2 cellular contexts compared by ENCODE assay signal in the genomic region with DNA sequence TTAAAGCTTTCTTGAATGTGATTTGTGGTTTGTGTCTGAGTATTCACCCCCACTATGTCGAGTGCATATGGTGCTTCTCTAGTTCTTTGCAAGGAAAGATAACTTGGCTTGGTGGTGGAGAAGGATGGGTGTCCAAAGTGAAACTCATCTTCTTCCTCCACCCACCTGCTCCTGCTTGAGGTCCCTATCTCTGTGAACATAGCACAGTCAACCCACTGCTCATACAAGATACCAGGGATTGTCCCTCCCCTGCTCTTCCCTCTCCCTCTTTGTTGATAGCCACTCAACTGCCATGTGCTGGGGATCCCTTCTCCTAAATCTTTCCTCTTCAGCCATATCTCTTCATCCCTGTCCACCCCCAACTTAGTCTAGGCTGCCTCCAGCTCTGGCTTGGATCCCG.
TF ChIP-seq lines count a peak whose summit lies in the region.

No MANE protein-coding gene starts in this region.

TF ChIP-seq in K562, 482 proteins besides CTCF, POLR2A, EP300 and RAD21:
- TF ChIP-seq, protein P1, sequence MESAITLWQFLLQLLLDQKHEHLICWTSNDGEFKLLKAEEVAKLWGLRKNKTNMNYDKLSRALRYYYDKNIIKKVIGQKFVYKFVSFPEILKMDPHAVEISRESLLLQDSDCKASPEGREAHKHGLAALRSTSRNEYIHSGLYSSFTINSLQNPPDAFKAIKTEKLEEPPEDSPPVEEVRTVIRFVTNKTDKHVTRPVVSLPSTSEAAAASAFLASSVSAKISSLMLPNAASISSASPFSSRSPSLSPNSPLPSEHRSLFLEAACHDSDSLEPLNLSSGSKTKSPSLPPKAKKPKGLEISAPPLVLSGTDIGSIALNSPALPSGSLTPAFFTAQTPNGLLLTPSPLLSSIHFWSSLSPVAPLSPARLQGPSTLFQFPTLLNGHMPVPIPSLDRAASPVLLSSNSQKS (CRISPR knock-in tag; IDR thresholded peaks at IDR 0.05), result no peak
- no peak for TF ChIP-seq ZNF717 (CRISPR knock-in tag; IDR thresholded peaks at IDR 0.05)
- no peak for TF ChIP-seq SMARCB1 (IDR thresholded peaks at IDR 0.05; ENCODE audit: insufficient read length, low read depth)
- TF ChIP-seq CBFA2T2 (conservative IDR thresholded peaks at IDR 0.05), result peak; percentile 71
- TF ChIP-seq HSF4 (CRISPR knock-in tag; IDR thresholded peaks at IDR 0.05; ENCODE audit: borderline replicate concordance), result no peak
- no peak for TF ChIP-seq TAF9B (IDR thresholded peaks at IDR 0.05; ENCODE audit: partially characterized antibody)
- TF ChIP-seq MNT (conservative IDR thresholded peaks at IDR 0.05), result 0 out of 4 replicates have a peak, but pooled peaks of 1 of the 2 experiments have one; percentile 26
- TF ChIP-seq CREB3 (tag; conservative IDR thresholded peaks at IDR 0.05; ENCODE audit: low read depth), result no peak
- no peak for TF ChIP-seq NR2C2 (CRISPR knock-in tag; IDR thresholded peaks at IDR 0.05)
- TF ChIP-seq NR2C2 (tag; IDR thresholded peaks at IDR 0.05), result no peak
- TF ChIP-seq TEAD4 (IDR thresholded peaks at IDR 0.05; ENCODE audit: low read length), result peak; percentile 26; the same call in 1 of the 2 replicates
- no peak for TF ChIP-seq TEAD4 (CRISPR knock-in tag; IDR thresholded peaks at IDR 0.05; ENCODE audit: borderline replicate concordance)
- TF ChIP-seq SUPT5H (IDR thresholded peaks at IDR 0.05), result no peak
- TF ChIP-seq TCF3 (CRISPR knock-in tag; IDR thresholded peaks at IDR 0.05), result peak; percentile 61
- TF ChIP-seq TAL1 (IDR thresholded peaks at IDR 0.05), result peak; percentile 58
- TF ChIP-seq CBFA2T3 (IDR thresholded peaks at IDR 0.05), result peak; percentile 80
- no peak for TF ChIP-seq CBX3 (IDR thresholded peaks at IDR 0.05; ENCODE audit: borderline replicate concordance in 1 of 2, low read length in 2 of 2)
- TF ChIP-seq ZKSCAN1 (IDR thresholded peaks at IDR 0.05; ENCODE audit: low read depth, low read length), result no peak
- peak; percentile 50 for TF ChIP-seq NCOR1 (IDR thresholded peaks at IDR 0.05)
- TF ChIP-seq MIER1 (IDR thresholded peaks at IDR 0.05; ENCODE audit: low read depth), result no peak
- TF ChIP-seq KLF16 (IDR thresholded peaks at IDR 0.05), result no peak
- no peak for TF ChIP-seq SETDB1 (IDR thresholded peaks at IDR 0.05; ENCODE audit: low read length)
- peak; percentile 20; the same call in 1 of the 2 replicates for TF ChIP-seq NFIC (IDR thresholded peaks at IDR 0.05)
- TF ChIP-seq SREBF1 (IDR thresholded peaks at IDR 0.05; ENCODE audit: borderline replicate concordance, low read depth, low read length), result no peak

TF ChIP-seq in SK-N-SH, 30 proteins besides CTCF, POLR2A, EP300 and RAD21 (continued from another document):
- TF ChIP-seq, protein P2, sequence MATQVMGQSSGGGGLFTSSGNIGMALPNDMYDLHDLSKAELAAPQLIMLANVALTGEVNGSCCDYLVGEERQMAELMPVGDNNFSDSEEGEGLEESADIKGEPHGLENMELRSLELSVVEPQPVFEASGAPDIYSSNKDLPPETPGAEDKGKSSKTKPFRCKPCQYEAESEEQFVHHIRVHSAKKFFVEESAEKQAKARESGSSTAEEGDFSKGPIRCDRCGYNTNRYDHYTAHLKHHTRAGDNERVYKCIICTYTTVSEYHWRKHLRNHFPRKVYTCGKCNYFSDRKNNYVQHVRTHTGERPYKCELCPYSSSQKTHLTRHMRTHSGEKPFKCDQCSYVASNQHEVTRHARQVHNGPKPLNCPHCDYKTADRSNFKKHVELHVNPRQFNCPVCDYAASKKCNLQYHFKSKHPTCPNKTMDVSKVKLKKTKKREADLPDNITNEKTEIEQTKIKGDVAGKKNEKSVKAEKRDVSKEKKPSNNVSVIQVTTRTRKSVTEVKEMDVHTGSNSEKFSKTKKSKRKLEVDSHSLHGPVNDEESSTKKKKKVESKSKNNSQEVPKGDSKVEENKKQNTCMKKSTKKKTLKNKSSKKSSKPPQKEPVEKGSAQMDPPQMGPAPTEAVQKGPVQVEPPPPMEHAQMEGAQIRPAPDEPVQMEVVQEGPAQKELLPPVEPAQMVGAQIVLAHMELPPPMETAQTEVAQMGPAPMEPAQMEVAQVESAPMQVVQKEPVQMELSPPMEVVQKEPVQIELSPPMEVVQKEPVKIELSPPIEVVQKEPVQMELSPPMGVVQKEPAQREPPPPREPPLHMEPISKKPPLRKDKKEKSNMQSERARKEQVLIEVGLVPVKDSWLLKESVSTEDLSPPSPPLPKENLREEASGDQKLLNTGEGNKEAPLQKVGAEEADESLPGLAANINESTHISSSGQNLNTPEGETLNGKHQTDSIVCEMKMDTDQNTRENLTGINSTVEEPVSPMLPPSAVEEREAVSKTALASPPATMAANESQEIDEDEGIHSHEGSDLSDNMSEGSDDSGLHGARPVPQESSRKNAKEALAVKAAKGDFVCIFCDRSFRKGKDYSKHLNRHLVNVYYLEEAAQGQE (IDR thresholded peaks at IDR 0.05; ENCODE audit: low read depth, low read length), result no peak
- TF ChIP-seq POLR2AphosphoS5 (IDR thresholded peaks at IDR 0.05; ENCODE audit: low read depth, low read length) (no peak), USF2 (IDR thresholded peaks at IDR 0.05; ENCODE audit: borderline replicate concordance, low read depth, low read length) (no peak), NFIC (IDR thresholded peaks at IDR 0.05; ENCODE audit: borderline replicate concordance) (no peak), ELF1 (IDR thresholded peaks at IDR 0.05) (no peak), FOSL2 (IDR thresholded peaks at IDR 0.05; ENCODE audit: borderline replicate concordance, low read depth) (no peak), RFX5 (IDR thresholded peaks at IDR 0.05; ENCODE audit: low read length) (no peak), NRF1 (IDR thresholded peaks at IDR 0.05; ENCODE audit: low read depth, low read length) (no peak), TAF1 (IDR thresholded peaks at IDR 0.05; ENCODE audit: borderline replicate concordance, low read depth, low read length) (no peak)
